11 cellular contexts compared by ENCODE assay signal in the genomic region with DNA sequence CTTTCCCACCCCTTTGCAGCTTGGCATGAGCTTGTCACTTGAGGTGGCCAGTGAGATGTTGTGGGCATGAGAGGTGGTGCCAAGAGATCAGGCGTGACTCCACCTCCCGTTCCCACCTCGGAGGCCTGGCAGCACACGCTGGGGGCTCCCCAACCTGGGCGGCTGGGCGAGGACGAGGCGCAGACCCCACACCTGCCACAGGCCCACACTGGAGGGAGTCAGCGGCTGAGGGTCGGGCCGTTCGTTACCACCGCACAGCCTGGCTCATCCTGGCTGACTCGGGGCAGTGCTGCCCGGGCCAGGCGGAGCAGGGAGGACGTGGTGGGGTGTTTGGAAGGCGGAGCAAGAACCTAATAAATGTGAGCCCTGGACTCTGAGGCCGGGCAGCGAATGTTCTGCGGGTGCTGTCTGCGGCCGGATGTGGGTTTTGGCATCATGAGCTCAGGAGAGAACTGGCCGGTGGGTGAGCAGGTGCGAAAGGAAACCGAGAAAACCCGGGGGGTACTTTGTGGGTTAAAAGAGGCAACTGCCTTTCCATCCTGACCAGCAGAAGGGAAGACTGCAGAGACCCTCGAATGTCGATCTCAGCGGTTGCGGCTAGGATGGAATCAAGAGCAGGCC. TPM values are rescaled to one million over a fixed set of nuclear protein-coding genes. Genes with fewer than 3 reads are reported as not detected.
A peak's percentile ranks its signal among the peaks of the same experiment; 100 is the strongest.
DNase-seq lines count a peak whose midpoint lies in the region; ATAC-seq, FAIRE-seq and TF ChIP-seq lines count a peak whose summit lies in the region.
"Had no signal": no experiment of that assay in that cellular context is flagged by ENCODE, and none has a peak within 500 bp of the region (broad histone marks: within the 10 kb centered on the region; RNA-seq: fewer than 3 reads in every experiment).

No MANE protein-coding gene starts in this region.

- no peaks in the 10 kb centered on the region for H3K36me3 Mint-ChIP-seq in activated naive CD4-positive, alpha-beta T cell treated with anti-CD3 and anti-CD28 coated beads, Interleukin-2, amount 50 U/mL, for 24 hours
- no peaks in the 10 kb centered on the region for H3K36me3 Mint-ChIP-seq in T-helper 17 cell (ENCODE audit: low read depth)

- H3K27me3 Mint-ChIP-seq in activated naive CD4-positive, alpha-beta T cell treated with anti-CD3 and anti-CD28 coated beads, Interleukin-2, amount 50 U/mL, for 24 hours: no peaks in the 10 kb centered on the region
- H3K27me3 Mint-ChIP-seq in T-helper 17 cell: no peaks in the 10 kb centered on the region

- CTCF ChIA-PET in A673 (lab: Charles Lee): no interaction called here

- WGBS in thymus: 14% methylated on average over 31 of the region's 31 CpGs

- peaks cover 62% of the 10 kb centered on the region for H3K4me1 Mint-ChIP-seq in activated naive CD4-positive, alpha-beta T cell treated with anti-CD3 and anti-CD28 coated beads, Interleukin-2, amount 50 U/mL, for 24 hours
- H3K4me1 Mint-ChIP-seq in T-helper 17 cell: peaks cover 38% of the 10 kb centered on the region

- no peaks in the 10 kb centered on the region for H3K9me3 Mint-ChIP-seq in activated naive CD4-positive, alpha-beta T cell treated with anti-CD3 and anti-CD28 coated beads, Interleukin-2, amount 50 U/mL, for 24 hours

- no peak for FAIRE-seq in kidney (lab: Jason Lieb, UNC)

- H3K27ac Mint-ChIP-seq in activated naive CD4-positive, alpha-beta T cell treated with anti-CD3 and anti-CD28 coated beads, Interleukin-2, amount 50 U/mL, for 24 hours: no peak overlapping the region
- H3K27ac Mint-ChIP-seq in T-helper 17 cell: no peak overlapping the region

- DNase-seq in activated naive CD4-positive, alpha-beta T cell treated with Interleukin-2 at 50 U/mL for 16 hours: no peak
- no peak for DNase-seq in T-helper 17 cell
- peak; percentile 71 for DNase-seq in kidney
- DNase-seq in A673 (ENCODE audit: low spot score): no peak
- DNase-seq in GOT3 (lab: John Stamatoyannopoulos, UW): no peak
- DNase-seq: testis had no signal

- H3K27ac ChIP-seq in kidney (ENCODE audit: low read depth in 2 of 2, low read length in 2 of 2) (no peak overlapping the region), thymus (ENCODE audit: low read depth) (peak overlapping the region; percentile 72), A673 (ENCODE audit: low read depth, low read length, poor library complexity, severe bottlenecking) (no peak overlapping the region)
- H3K27ac ChIP-seq: RWPE1 had no signal

- H3K4me3 Mint-ChIP-seq in activated naive CD4-positive, alpha-beta T cell treated with anti-CD3 and anti-CD28 coated beads, Interleukin-2, amount 50 U/mL, for 24 hours: peak overlapping the region; percentile 39
- peak overlapping the region; percentile 78 for H3K4me3 Mint-ChIP-seq in T-helper 17 cell

- ATAC-seq in T-helper 17 cell (no peak), GM18498 (IDR thresholded peaks at IDR 0.05; ENCODE audit: unreplicated experiment) (no peak)

- H3K9me3 ChIP-seq in T-helper 17 cell (ENCODE audit: control insufficient read depth, low read length, poor library complexity, severe bottlenecking) (no peaks in the 10 kb centered on the region), kidney (ENCODE audit: control insufficient read depth in 1 of 2, low read length in 2 of 2) (no peaks in the 10 kb centered on the region), thymus (ENCODE audit: control insufficient read depth) (no peaks in the 10 kb centered on the region), A673 (ENCODE audit: low read depth, low read length, poor library complexity, severe bottlenecking) (no peaks in the 10 kb centered on the region)
- H3K9me3 ChIP-seq: testis had no signal

- H3K4me3 ChIP-seq in kidney (ENCODE audit: low read length in 2 of 2) (no peak overlapping the region), thymus (ENCODE audit: low read length) (peak overlapping the region; percentile 4), A673 (ENCODE audit: low read depth, low read length, poor library complexity, severe bottlenecking) (no peak overlapping the region)
- H3K4me3 ChIP-seq: testis had no signal

- BruUV-seq in A673 (replicated peaks; lab: Mats Ljungman, UMichigan): no TSS peak

- POLR2A ChIA-PET in A673 (lab: Charles Lee; ENCODE audit: low non-redundant PET): no interaction called here

- H3K27me3 ChIP-seq in thymus (ENCODE audit: control insufficient read depth, insufficient read depth) (no peaks in the 10 kb centered on the region), A673 (replicated peaks; ENCODE audit: insufficient read depth, low read depth, low read length, poor library complexity) (no peaks in the 10 kb centered on the region)
- H3K27me3 ChIP-seq: testis had no signal

- TF ChIP-seq CTCF in kidney (IDR thresholded peaks at IDR 0.05; ENCODE audit: borderline replicate concordance, extremely low read depth, insufficient read depth) (no peak), A673 (conservative IDR thresholded peaks at IDR 0.05; ENCODE audit: low read depth, low read length) (no peak)

- no peaks in the 10 kb centered on the region for H3K36me3 ChIP-seq in kidney (ENCODE audit: control insufficient read depth in 1 of 2, insufficient read depth in 2 of 2, low read length in 2 of 2)
- H3K36me3 ChIP-seq in thymus (ENCODE audit: control insufficient read depth, insufficient read depth): no peaks in the 10 kb centered on the region
- H3K36me3 ChIP-seq in A673 (ENCODE audit: insufficient read depth, low read length, poor library complexity, severe bottlenecking): no peaks in the 10 kb centered on the region

- H3K4me1 ChIP-seq in kidney (ENCODE audit: control insufficient read depth in 1 of 2, insufficient read depth in 1 of 2, low read depth in 1 of 2, low read length in 2 of 2) (peaks cover 14 to 15% of the 10 kb centered on the region in 2 donors), thymus (ENCODE audit: control insufficient read depth, insufficient read depth, low read length) (peaks cover 52% of the 10 kb centered on the region), A673 (ENCODE audit: insufficient read depth, low read length, poor library complexity, severe bottlenecking) (peaks cover 14% of the 10 kb centered on the region)

- H3K9ac ChIP-seq in kidney (ENCODE audit: low read length in 2 of 2): no peak overlapping the region

- intact Hi-C loops in kidney (cut with DNase I) (no loop called here), A673 (cut with micrococcal nuclease; ENCODE audit: unreplicated experiment) (no loop called here)

RNA-seq across cellular contexts. Expression of gene IFITM3, which starts 10.1 kb away (rescaled TPM):
- 10 to 100 TPM in 1 of 2 donors, 1 to 10 TPM in 1; 2.5 to 25.2 TPM for total RNA-seq in T-helper 17 cell
- 1,286 TPM for total RNA-seq in kidney
- 1,281 TPM for polyA plus RNA-seq in kidney (ENCODE audit: insufficient read depth, low read depth, low replicate concordance)
- 636 TPM for polyA plus RNA-seq in thymus
- 87.6 and 99.8 TPM in 2 replicates for total RNA-seq in A673 (2021)

RNA-seq across cellular contexts. Expression of gene IFITM1, which starts 17.0 kb away (rescaled TPM):
- total RNA-seq in T-helper 17 cell (100 to 1,000 TPM; 344 to 363 TPM), kidney (440 TPM), A673 (2021) (24.4 and 34.1 TPM in 2 replicates)
- polyA plus RNA-seq in kidney (ENCODE audit: insufficient read depth, low read depth, low replicate concordance) (248 TPM), thymus (463 TPM)

RNA-seq across cellular contexts. Expression of gene IFITM2, which starts 23.2 kb away (rescaled TPM):
- total RNA-seq in T-helper 17 cell (100 to 1,000 TPM; 550 to 570 TPM), kidney (1,111 TPM), A673 (2021) (23.3 and 25.5 TPM in 2 replicates)
- polyA plus RNA-seq in kidney (ENCODE audit: insufficient read depth, low read depth, low replicate concordance) (814 TPM), thymus (467 TPM)

RNA-seq across cellular contexts. Expression of gene IFITM5, which starts 31.5 kb away (rescaled TPM):
- total RNA-seq in T-helper 17 cell: not detected
- total RNA-seq in kidney: not detected
- not detected for polyA plus RNA-seq in kidney (ENCODE audit: insufficient read depth, low read depth, low replicate concordance)
- 0.25 TPM for polyA plus RNA-seq in thymus
- total RNA-seq in A673 (2021): not detected in 2 replicates
- total RNA-seq: LHCN-M2, testis had no signal

RNA-seq across cellular contexts. Expression of gene B4GALNT4, which starts 38.5 kb away (rescaled TPM):
- 1 to 10 TPM; 6.0 to 8.6 TPM for total RNA-seq in T-helper 17 cell
- 1.4 TPM for total RNA-seq in kidney
- 0.82 TPM for polyA plus RNA-seq in kidney (ENCODE audit: insufficient read depth, low read depth, low replicate concordance)
- 6.1 TPM for polyA plus RNA-seq in thymus
- 19.0 and 28.9 TPM in 2 replicates for total RNA-seq in A673 (2021)

Comparison
In these comparisons a context has a peak if more than half of its experiments do, and no peak if none do; other contexts are left out.
1. RNA of gene IFITM3, which starts 10.1 kb away (total RNA-seq): 1,286 TPM in kidney (single experiment); 87.6 to 99.8 TPM in A673 and 2.5 to 25.2 TPM in T-helper 17 cell; every median in the first group is over 10 times any median in the second.
2. RNA of gene IFITM2, which starts 23.2 kb away (total RNA-seq): 1,111 TPM in kidney (single experiment) and 550 to 570 TPM in T-helper 17 cell; 23.3 to 25.5 TPM in A673; every median in the first group is over 10 times any median in the second.